Comparison of ENCODE assay signal across 1 cellular context in the genomic region with DNA sequence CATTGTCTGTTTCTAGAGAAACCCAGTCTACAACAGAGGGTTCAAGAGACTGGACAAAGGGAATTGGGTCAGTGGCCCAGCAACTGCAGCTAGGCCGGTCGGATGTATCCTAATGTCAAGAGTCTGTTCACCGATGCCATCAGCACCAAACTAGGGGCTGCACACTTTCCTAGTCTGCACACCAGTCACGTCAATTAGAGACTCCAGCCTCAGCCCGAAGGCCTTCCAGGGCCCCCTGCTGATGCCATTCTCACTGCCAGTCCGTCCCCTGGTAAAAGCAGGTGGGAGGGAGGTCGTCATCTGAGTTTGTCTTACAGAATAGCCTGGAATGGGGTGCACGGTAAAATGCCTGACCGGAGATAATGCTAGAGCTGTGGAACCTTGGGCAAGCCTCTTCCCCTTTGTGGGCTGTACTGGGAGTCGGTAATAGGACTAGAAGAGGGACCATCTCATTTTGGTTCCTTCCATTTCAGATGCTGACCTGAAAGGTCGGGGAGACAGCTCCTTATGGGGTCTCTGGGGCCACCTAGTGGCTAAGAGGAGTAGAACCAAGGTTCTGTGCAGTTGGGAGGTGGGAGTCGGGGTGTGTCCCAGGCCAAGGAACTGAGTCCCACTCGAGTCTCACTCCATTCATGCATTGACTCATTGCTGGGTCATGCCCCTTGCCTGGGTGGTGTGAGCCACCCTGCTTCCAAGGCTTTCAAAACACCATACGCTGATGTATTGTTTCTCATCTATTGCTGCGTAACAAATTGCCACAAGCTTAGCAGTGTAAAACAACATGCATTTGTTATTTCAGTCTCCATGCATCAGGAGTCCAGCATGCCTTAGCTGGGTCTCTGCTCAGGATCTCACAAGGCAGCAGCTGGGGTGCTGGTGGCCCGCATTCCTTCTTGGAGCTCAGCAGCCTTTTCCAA.
TF ChIP-seq lines count a peak whose summit lies in the region.

No MANE protein-coding gene starts in this region.

TF ChIP-seq in GM12878, 131 proteins besides CTCF, POLR2A, EP300 and RAD21 (continued from another document):
- TF ChIP-seq MYB (IDR thresholded peaks at IDR 0.05; ENCODE audit: borderline replicate concordance, low read depth, low read length) (0 out of 2 replicates have a peak, but pooled peaks have one; percentile 24), BHLHE40 (IDR thresholded peaks at IDR 0.05; ENCODE audit: borderline replicate concordance in 1 of 2, low read depth in 2 of 2, low read length in 1 of 2) (0 out of 4 replicates have a peak, but pooled peaks of 1 of the 2 experiments have one; percentile 5)
TF ChIP-seq in GM12878: peak in this region for 9.
